In the genomic region with DNA sequence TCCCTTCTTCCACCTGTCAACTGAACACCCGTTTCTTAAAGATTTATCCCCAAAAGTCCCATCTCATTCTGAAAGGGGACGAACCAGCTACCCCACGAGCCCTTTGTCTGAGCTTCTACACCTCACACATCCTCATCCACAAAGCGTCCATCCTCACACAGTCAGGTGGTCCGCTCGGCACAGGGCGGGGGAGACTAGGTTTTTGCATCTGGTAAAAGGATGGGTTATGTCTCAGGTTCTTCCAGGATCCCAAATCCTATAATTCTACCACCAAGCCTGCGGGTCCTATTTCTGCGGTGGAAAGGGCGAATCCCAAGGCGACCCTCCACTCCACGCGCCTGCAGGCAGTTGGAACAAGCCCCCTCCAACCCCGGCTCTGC, we compare ENCODE assay signal across 1 cellular context.
TF ChIP-seq lines count a peak whose summit lies in the region.

No MANE protein-coding gene starts in this region.

TF ChIP-seq in HepG2, 621 proteins besides CTCF, POLR2A, EP300 and RAD21 (continued from another document):
- no peak for TF ChIP-seq ZNF773 (CRISPR knock-in tag; IDR thresholded peaks at IDR 0.05; ENCODE audit: borderline replicate concordance)
- TF ChIP-seq ZBTB7B (CRISPR knock-in tag; IDR thresholded peaks at IDR 0.05): no peak
- no peak for TF ChIP-seq CEBPG (CRISPR knock-in tag; IDR thresholded peaks at IDR 0.05)
- TF ChIP-seq ZNF253 (CRISPR knock-in tag; IDR thresholded peaks at IDR 0.05; ENCODE audit: borderline replicate concordance): 0 out of 2 replicates have a peak, but pooled peaks have one; percentile 8
- TF ChIP-seq, protein P1, sequence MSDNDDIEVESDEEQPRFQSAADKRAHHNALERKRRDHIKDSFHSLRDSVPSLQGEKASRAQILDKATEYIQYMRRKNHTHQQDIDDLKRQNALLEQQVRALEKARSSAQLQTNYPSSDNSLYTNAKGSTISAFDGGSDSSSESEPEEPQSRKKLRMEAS (IDR thresholded peaks at IDR 0.05): 0 out of 2 replicates have a peak, but pooled peaks have one; percentile 8
- TF ChIP-seq ZNF83 (CRISPR knock-in tag; IDR thresholded peaks at IDR 0.05; ENCODE audit: borderline replicate concordance): no peak
- TF ChIP-seq NONO (IDR thresholded peaks at IDR 0.05): no peak
- peak; percentile 7; the same call in 1 of the 2 replicates for TF ChIP-seq NONO (CRISPR knock-in tag; conservative IDR thresholded peaks at IDR 0.05)
- TF ChIP-seq ESRRA (CRISPR knock-in tag; IDR thresholded peaks at IDR 0.05; ENCODE audit: low read depth): no peak; the same call in 1 of the 2 replicates
- TF ChIP-seq U2AF2 (IDR thresholded peaks at IDR 0.05; ENCODE audit: low read depth, low read length): no peak
- TF ChIP-seq PITX1 (CRISPR knock-in tag; IDR thresholded peaks at IDR 0.05): no peak
- TF ChIP-seq GPN1 (CRISPR knock-in tag; IDR thresholded peaks at IDR 0.05; ENCODE audit: borderline replicate concordance): no peak
- no peak for TF ChIP-seq ZNF629 (CRISPR knock-in tag; conservative IDR thresholded peaks at IDR 0.05)
- no peak for TF ChIP-seq ASH2L (IDR thresholded peaks at IDR 0.05; ENCODE audit: insufficient read length, low read depth, low read length)
- TF ChIP-seq REPIN1 (CRISPR knock-in tag; IDR thresholded peaks at IDR 0.05; ENCODE audit: borderline replicate concordance, low read depth): 0 out of 2 replicates have a peak, but pooled peaks have one; percentile 7
- 0 out of 2 replicates have a peak, but pooled peaks have one; percentile 1 for TF ChIP-seq ZNF749 (CRISPR knock-in tag; IDR thresholded peaks at IDR 0.05; ENCODE audit: borderline replicate concordance)
- TF ChIP-seq ZNF382 (CRISPR knock-in tag; IDR thresholded peaks at IDR 0.05; ENCODE audit: borderline replicate concordance): no peak
